ENCODE assay signal across 8 cellular contexts in the genomic region with DNA sequence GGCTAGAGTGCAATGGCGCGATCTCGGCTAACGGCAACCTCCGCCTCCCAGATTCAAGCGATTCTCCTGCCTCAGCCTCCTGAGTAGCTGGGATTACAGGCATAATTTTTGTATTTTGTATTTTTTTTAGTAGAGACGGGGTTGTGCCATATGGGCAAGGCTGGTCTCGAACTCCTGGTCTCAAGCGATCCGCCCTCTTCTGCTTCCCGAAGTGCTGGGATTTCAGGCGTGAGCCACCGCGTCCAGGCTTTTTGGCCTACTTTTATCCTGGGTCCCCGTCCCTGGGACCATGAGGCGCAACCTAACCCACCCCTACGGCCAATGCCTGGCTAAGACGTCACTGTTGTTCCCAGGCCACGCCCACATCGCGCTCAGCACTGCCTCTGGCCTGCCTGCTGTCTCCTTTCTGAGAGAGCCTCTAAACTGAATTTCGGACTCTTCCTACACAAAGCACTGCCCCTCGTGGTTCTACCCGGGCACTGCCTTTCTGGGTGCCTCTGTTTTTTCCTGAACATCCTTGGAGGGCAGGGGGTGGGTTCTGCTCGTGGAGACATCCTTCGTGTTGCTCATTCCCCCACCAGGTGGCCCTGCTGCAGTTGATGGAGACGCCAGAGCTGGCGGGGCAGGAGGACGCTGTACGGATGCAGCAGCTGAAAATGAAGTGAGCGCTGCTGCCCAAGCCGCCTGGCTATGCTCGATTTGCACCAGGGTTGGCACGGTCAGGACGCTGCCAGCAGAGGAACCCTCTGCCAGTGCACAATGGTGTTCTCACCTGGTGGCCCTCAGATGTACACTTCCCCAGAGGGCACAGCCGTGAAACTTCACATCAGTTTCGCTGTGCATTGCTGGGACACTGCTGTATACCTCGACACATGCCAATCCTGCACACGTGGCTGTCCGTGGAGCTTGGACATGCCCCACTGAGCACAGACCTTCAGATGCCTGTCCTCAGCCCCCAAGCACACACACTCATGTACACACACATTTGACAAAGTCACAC. TPM values are rescaled to one million over a fixed set of nuclear protein-coding genes. Genes with fewer than 3 reads are reported as not detected.
DNase-seq lines count a peak whose midpoint lies in the region; ATAC-seq, FAIRE-seq and TF ChIP-seq lines count a peak whose summit lies in the region.

No MANE protein-coding gene starts in this region.

- TF ChIP-seq POLR2A in IMR-90 (IDR thresholded peaks at IDR 0.05; ENCODE audit: low read depth, low read length) = no peak

- peak overlapping the region in 1 of 2 experiments; percentile 45; a peak in 1 of 4 replicates for H4K8ac ChIP-seq in IMR-90 (ENCODE audit: low read depth in 2 of 2, low read length in 2 of 2)

- H2AFZ ChIP-seq in IMR-90 (replicated peaks; ENCODE audit: low read length, poor library complexity) = peak overlapping the region; percentile 23

- peak overlapping the region; percentile 76 for H2AK9ac ChIP-seq in IMR-90 (replicated peaks; ENCODE audit: low read depth, low read length, poor library complexity)

- FAIRE-seq in TTC549 (lab: Jason Lieb, UNC) = peak; percentile 94

- H2BK20ac ChIP-seq in IMR-90 (ENCODE audit: low read depth, low read length) = no peak overlapping the region

- H3K79me1 ChIP-seq in IMR-90 (ENCODE audit: low read depth in 1 of 2, low read length in 2 of 2) = peaks cover 6 to 20% of the 10 kb centered on the region in 2 experiments; a peak in 3 of 4 replicates

- dilution Hi-C loops in IMR-90 (cut with HindIII; ENCODE audit: low sequenced_read_pairs, unreplicated experiment) = no loop called here

- H3K9ac ChIP-seq in IMR-90 (ENCODE audit: low read depth, low read length) = no peak overlapping the region

- H2BK120ac ChIP-seq in IMR-90 (ENCODE audit: low read depth, low read length) = no peak overlapping the region

- no peak overlapping the region for H3K18ac ChIP-seq in IMR-90 (ENCODE audit: low read depth, low read length)

- TF ChIP-seq RAD21 in IMR-90 (IDR thresholded peaks at IDR 0.05; ENCODE audit: low read length) = no peak

- in situ Hi-C loops in IMR-90 (cut with MboI; ENCODE audit: low sequenced_read_pairs) = no loop called here

- CTCF ChIA-PET in IMR-90 (lab: Yijun Ruan, JAX) = interaction anchor here (0.6 to 1.1 kb wide), 2 partner anchors 252 to 256 kb away, joined by 3 to 4 read pairs; no protein-coding TSS in a partner anchor

- no TSS peak for BruUV-seq in IMR-90 (replicated peaks; lab: Mats Ljungman, UMichigan)

- peaks cover 4% of the 10 kb centered on the region; the same call in 1 of the 2 replicates for H3K9me1 ChIP-seq in IMR-90 (ENCODE audit: insufficient read depth, low read length)

- no peak overlapping the region for H4K5ac ChIP-seq in IMR-90 (ENCODE audit: low read depth, low read length)

- H3K36me3 ChIP-seq in IMR-90 (ENCODE audit: control insufficient read depth, insufficient read depth, low read length) = peaks cover 4% of the 10 kb centered on the region

- DNase-seq in IMR-90 = peak; percentile 57
- peak; percentile 86 for DNase-seq in globus pallidus (ENCODE audit: low spot score)
- peak; percentile 93 for DNase-seq in retina
- no peak for DNase-seq in GM19240 (ENCODE audit: insufficient read length, low spot score)
- no peak for DNase-seq in stimulated activated CD4-positive, alpha-beta T cell treated with anti-CD3 and anti-CD28 coated beads, Interleukin-12 subunit alpha, Interleukin-12 subunit beta, amount 100 ng/mL, for 4 hours

- no peak overlapping the region for H3K4ac ChIP-seq in IMR-90 (ENCODE audit: low read depth, low read length)

- POLR2A ChIA-PET in IMR-90 (lab: Charles Lee; ENCODE audit: unreplicated experiment) = interaction anchor here (0.5 kb wide), 1 partner anchor 101 kb away, joined by 5 read pairs; no protein-coding TSS in a partner anchor

- no peak overlapping the region for H2BK15ac ChIP-seq in IMR-90 (ENCODE audit: low read depth, low read length)

- H3K27me3 ChIP-seq in IMR-90 (ENCODE audit: control insufficient read depth, insufficient read depth, low read length) = no peaks in the 10 kb centered on the region

- peaks cover 8% of the 10 kb centered on the region for H3K4me1 ChIP-seq in IMR-90 (ENCODE audit: control insufficient read depth, insufficient read depth, low read length)

- 62% methylated on average over 22 of the region's 40 CpGs; no CpG with 5 or more reads in 1 of the 2 experiments for WGBS in IMR-90 (ENCODE audit: extremely low coverage in 2 of 2, insufficient read length in 1 of 2), 2 experiments

- no peak overlapping the region for H3K4me3 ChIP-seq in IMR-90 (ENCODE audit: insufficient read depth, low read depth, low read length)

- no peak overlapping the region for H3K56ac ChIP-seq in IMR-90 (ENCODE audit: extremely low read depth, insufficient read depth, low read length)

- H2AK5ac ChIP-seq in IMR-90 (ENCODE audit: low read depth, low read length) = no peak overlapping the region; the same call in 1 of the 2 replicates

- H2BK5ac ChIP-seq in IMR-90 (ENCODE audit: low read depth, low read length, poor library complexity, severe bottlenecking) = no peak overlapping the region

- intact Hi-C loops in IMR-90 (cut with micrococcal nuclease) = no loop called here

- H3K14ac ChIP-seq in IMR-90 (replicated peaks; ENCODE audit: low read depth, low read length) = no peak overlapping the region

- no peak overlapping the region for H3K4me2 ChIP-seq in IMR-90 (ENCODE audit: low read depth, low read length)

- H3K27ac ChIP-seq in C4-2B (peak overlapping the region; percentile 93), IMR-90 (ENCODE audit: insufficient read depth, low read length) (no peak overlapping the region)

- no peak overlapping the region for H3K23ac ChIP-seq in IMR-90 (ENCODE audit: low read depth, low read length)

- peaks cover 9% of the 10 kb centered on the region for H4K20me1 ChIP-seq in IMR-90 (ENCODE audit: insufficient read depth, low read length)

- peak; percentile 56 for TF ChIP-seq CTCF in C4-2B (conservative IDR thresholded peaks at IDR 0.05)
- peak; percentile 33 for TF ChIP-seq CTCF in IMR-90 (conservative IDR thresholded peaks at IDR 0.05; ENCODE audit: low read depth, low read length)

- no peaks in the 10 kb centered on the region for H3K9me3 ChIP-seq in IMR-90 (ENCODE audit: control insufficient read depth, insufficient read depth, low read length)

- H4K91ac ChIP-seq in IMR-90 (ENCODE audit: insufficient read depth, low read depth, low read length) = no peak overlapping the region

- no peak for ATAC-seq in IMR-90 (ENCODE audit: low read depth)
- ATAC-seq in HG03354 (IDR thresholded peaks at IDR 0.05; ENCODE audit: poor library complexity, severe bottlenecking, unreplicated experiment) = no peak

TF ChIP-seq in IMR-90, 13 proteins besides CTCF, POLR2A, EP300 and RAD21:
- TF ChIP-seq SMC3 (IDR thresholded peaks at IDR 0.05; ENCODE audit: low read depth, low read length) = peak; percentile 37; the same call in 1 of the 2 replicates
- TF ChIP-seq MXI1 (IDR thresholded peaks at IDR 0.05; ENCODE audit: borderline replicate concordance, low read depth, low read length) = no peak

RNA-seq across cellular contexts. Expression of gene REX1BD, which starts 2.0 kb away (rescaled TPM):
- total RNA-seq in IMR-90 (2012; rRNA removed) = 14.2 and 19.2 TPM in 2 replicates
- polyA plus RNA-seq in IMR-90 (2012; rRNA removed) = 44.6 and 68.7 TPM in 2 replicates
- 147 and 160 TPM in 2 replicates for polyA plus RNA-seq in IMR-90 (2012; cell fraction: cytosol; rRNA removed)
- 295 and 606 TPM in 2 replicates for polyA plus RNA-seq in IMR-90 (2012; cell fraction: nucleus; rRNA removed; ENCODE audit: low replicate concordance)

RNA-seq across cellular contexts. Expression of gene CRLF1, which starts 16.0 kb away (rescaled TPM):
- 0.18 and 0.28 TPM in 2 replicates for total RNA-seq in IMR-90 (2012; rRNA removed)
- polyA plus RNA-seq in IMR-90 (2012; rRNA removed) = 3.0 and 3.1 TPM in 2 replicates
- 3.2 TPM in 2 replicates for polyA plus RNA-seq in IMR-90 (2012; cell fraction: cytosol; rRNA removed)
- polyA plus RNA-seq in IMR-90 (2012; cell fraction: nucleus; rRNA removed; ENCODE audit: low replicate concordance) = 0.38 and 2.1 TPM in 2 replicates

RNA-seq across cellular contexts. Expression of gene UBA52, which starts 18.9 kb away (rescaled TPM):
- 1,030 and 1,144 TPM in 2 replicates for total RNA-seq in IMR-90 (2012; rRNA removed)
- polyA plus RNA-seq in IMR-90 (2012; rRNA removed) = 2,778 and 3,008 TPM in 2 replicates
- polyA plus RNA-seq in IMR-90 (2012; cell fraction: cytosol; rRNA removed) = 3,160 and 3,447 TPM in 2 replicates
- polyA plus RNA-seq in IMR-90 (2012; cell fraction: nucleus; rRNA removed; ENCODE audit: low replicate concordance) = 792 and 822 TPM in 2 replicates

RNA-seq across cellular contexts. Expression of gene TMEM59L, which starts 22.1 kb away (rescaled TPM):
- under 0.01 and 0.28 TPM in 2 replicates for total RNA-seq in IMR-90 (2012; rRNA removed)
- 5.9 and 6.1 TPM in 2 replicates for polyA plus RNA-seq in IMR-90 (2012; rRNA removed)
- polyA plus RNA-seq in IMR-90 (2012; cell fraction: cytosol; rRNA removed) = 5.6 and 9.7 TPM in 2 replicates
- 21.2 and 55.5 TPM in 2 replicates for polyA plus RNA-seq in IMR-90 (2012; cell fraction: nucleus; rRNA removed; ENCODE audit: low replicate concordance)

RNA-seq across cellular contexts. Expression of gene KXD1, which starts 32.9 kb away (rescaled TPM):
- 66.7 and 89.2 TPM in 2 replicates for total RNA-seq in IMR-90 (2012; rRNA removed)
- 196 and 253 TPM in 2 replicates for polyA plus RNA-seq in IMR-90 (2012; rRNA removed)
- 76.4 and 143 TPM in 2 replicates for polyA plus RNA-seq in IMR-90 (2012; cell fraction: cytosol; rRNA removed)
- polyA plus RNA-seq in IMR-90 (2012; cell fraction: nucleus; rRNA removed; ENCODE audit: low replicate concordance) = 116 and 178 TPM in 2 replicates

Comparison
In these comparisons a context has a peak if more than half of its experiments do, and no peak if none do; other contexts are left out.
1. DNase-seq: peak in IMR-90 (single experiment), globus pallidus (single experiment) and retina (single experiment); none in GM19240 (single experiment) and stimulated activated CD4-positive, alpha-beta T cell treated with anti-CD3 and anti-CD28 coated beads, Interleukin-12 subunit alpha, Interleukin-12 subunit beta, amount 100 ng/mL, for 4 hours (single experiment).